Comparison of ENCODE assay signal across 3 cellular contexts in genomic region chr4:187179086-187180070, GRCh38.
TF ChIP-seq lines count a peak whose summit lies in the region.

No MANE protein-coding gene starts in this region.

TF ChIP-seq in GM23338, 12 proteins besides CTCF, POLR2A, EP300 and RAD21:
- TF ChIP-seq ZNF331 (CRISPR knock-in tag; IDR thresholded peaks at IDR 0.05; ENCODE audit: low read depth) = no peak
TF ChIP-seq in GM23338: peak in this region for 0.

TF ChIP-seq in IMR-90, 13 proteins besides CTCF, POLR2A, EP300 and RAD21:
- TF ChIP-seq USF2 (IDR thresholded peaks at IDR 0.05; ENCODE audit: low read depth, low read length) (no peak), RFX5 (IDR thresholded peaks at IDR 0.05; ENCODE audit: low read depth, low read length) (no peak), SMC3 (IDR thresholded peaks at IDR 0.05; ENCODE audit: low read depth, low read length) (no peak), FOS (IDR thresholded peaks at IDR 0.05; ENCODE audit: low read depth, low read length) (no peak), MAFK (IDR thresholded peaks at IDR 0.05; ENCODE audit: low read depth, low read length) (no peak), CHD1 (IDR thresholded peaks at IDR 0.05; ENCODE audit: low read depth, low read length) (no peak), RCOR1 (IDR thresholded peaks at IDR 0.05; ENCODE audit: insufficient replicate concordance, low read length) (no peak), NFE2L2 (IDR thresholded peaks at IDR 0.05; ENCODE audit: low read depth, low read length) (no peak), MXI1 (IDR thresholded peaks at IDR 0.05; ENCODE audit: borderline replicate concordance, low read depth, low read length) (no peak), MAZ (IDR thresholded peaks at IDR 0.05; ENCODE audit: borderline replicate concordance, low read depth, low read length) (no peak), CEBPB (IDR thresholded peaks at IDR 0.05; ENCODE audit: low read depth, low read length) (no peak), BHLHE40 (IDR thresholded peaks at IDR 0.05; ENCODE audit: low read depth, low read length) (no peak)
- TF ChIP-seq, protein P1, sequence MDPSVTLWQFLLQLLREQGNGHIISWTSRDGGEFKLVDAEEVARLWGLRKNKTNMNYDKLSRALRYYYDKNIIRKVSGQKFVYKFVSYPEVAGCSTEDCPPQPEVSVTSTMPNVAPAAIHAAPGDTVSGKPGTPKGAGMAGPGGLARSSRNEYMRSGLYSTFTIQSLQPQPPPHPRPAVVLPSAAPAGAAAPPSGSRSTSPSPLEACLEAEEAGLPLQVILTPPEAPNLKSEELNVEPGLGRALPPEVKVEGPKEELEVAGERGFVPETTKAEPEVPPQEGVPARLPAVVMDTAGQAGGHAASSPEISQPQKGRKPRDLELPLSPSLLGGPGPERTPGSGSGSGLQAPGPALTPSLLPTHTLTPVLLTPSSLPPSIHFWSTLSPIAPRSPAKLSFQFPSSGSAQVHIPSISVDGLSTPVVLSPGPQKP (IDR thresholded peaks at IDR 0.05; ENCODE audit: borderline replicate concordance, low read depth, low read length) = no peak

TF ChIP-seq in WTC11, 78 proteins besides CTCF, POLR2A, EP300 and RAD21:
- TF ChIP-seq, protein P2, sequence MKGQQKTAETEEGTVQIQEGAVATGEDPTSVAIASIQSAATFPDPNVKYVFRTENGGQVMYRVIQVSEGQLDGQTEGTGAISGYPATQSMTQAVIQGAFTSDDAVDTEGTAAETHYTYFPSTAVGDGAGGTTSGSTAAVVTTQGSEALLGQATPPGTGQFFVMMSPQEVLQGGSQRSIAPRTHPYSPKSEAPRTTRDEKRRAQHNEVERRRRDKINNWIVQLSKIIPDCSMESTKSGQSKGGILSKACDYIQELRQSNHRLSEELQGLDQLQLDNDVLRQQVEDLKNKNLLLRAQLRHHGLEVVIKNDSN (CRISPR knock-in tag; IDR thresholded peaks at IDR 0.05) = no peak
- TF ChIP-seq, protein P3, sequence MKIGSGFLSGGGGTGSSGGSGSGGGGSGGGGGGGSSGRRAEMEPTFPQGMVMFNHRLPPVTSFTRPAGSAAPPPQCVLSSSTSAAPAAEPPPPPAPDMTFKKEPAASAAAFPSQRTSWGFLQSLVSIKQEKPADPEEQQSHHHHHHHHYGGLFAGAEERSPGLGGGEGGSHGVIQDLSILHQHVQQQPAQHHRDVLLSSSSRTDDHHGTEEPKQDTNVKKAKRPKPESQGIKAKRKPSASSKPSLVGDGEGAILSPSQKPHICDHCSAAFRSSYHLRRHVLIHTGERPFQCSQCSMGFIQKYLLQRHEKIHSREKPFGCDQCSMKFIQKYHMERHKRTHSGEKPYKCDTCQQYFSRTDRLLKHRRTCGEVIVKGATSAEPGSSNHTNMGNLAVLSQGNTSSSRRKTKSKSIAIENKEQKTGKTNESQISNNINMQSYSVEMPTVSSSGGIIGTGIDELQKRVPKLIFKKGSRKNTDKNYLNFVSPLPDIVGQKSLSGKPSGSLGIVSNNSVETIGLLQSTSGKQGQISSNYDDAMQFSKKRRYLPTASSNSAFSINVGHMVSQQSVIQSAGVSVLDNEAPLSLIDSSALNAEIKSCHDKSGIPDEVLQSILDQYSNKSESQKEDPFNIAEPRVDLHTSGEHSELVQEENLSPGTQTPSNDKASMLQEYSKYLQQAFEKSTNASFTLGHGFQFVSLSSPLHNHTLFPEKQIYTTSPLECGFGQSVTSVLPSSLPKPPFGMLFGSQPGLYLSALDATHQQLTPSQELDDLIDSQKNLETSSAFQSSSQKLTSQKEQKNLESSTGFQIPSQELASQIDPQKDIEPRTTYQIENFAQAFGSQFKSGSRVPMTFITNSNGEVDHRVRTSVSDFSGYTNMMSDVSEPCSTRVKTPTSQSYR (CRISPR knock-in tag; IDR thresholded peaks at IDR 0.05) = no peak
- peak; percentile 54 for TF ChIP-seq USF2 (CRISPR knock-in tag; IDR thresholded peaks at IDR 0.05)
- no peak for TF ChIP-seq E2F4 (CRISPR knock-in tag; IDR thresholded peaks at IDR 0.05; ENCODE audit: borderline replicate concordance, low read depth)
